Comparison of ENCODE assay signal across 26 cellular contexts in genomic region chr20:39259010-39259803, GRCh38.
DNase-seq lines count a peak whose midpoint lies in the region; ATAC-seq, FAIRE-seq and TF ChIP-seq lines count a peak whose summit lies in the region.
"Had no signal": no experiment of that assay in that cellular context is flagged by ENCODE, and none has a peak within 500 bp of the region (broad histone marks: within the 10 kb centered on the region; RNA-seq: fewer than 3 reads in every experiment).

No MANE protein-coding gene starts in this region.

- DNase-seq in NCI-H1092 treated with DMSO at 0.1 percent for 48 hours (lab: John Stamatoyannopoulos, UW) (peak; percentile 42), NCI-H1092 (lab: John Stamatoyannopoulos, UW) (no peak), NCI-H2227 (lab: John Stamatoyannopoulos, UW; ENCODE audit: unreplicated experiment) (peak; percentile 44), fibroblast of villous mesenchyme (ENCODE audit: low read depth) (peak; percentile 7), smooth muscle cell (lab: John Stamatoyannopoulos, UW; ENCODE audit: unreplicated experiment) (no peak), kidney (no peak), activated gamma-delta T cell (lab: John Stamatoyannopoulos, UW) (no peak)
- DNase-seq: activated CD4-positive, alpha-beta T cell treated with anti-CD3 and anti-CD28 coated beads for 36 hours; activated T-cell treated with anti-CD3 and anti-CD28 coated beads, Interleukin-2, amount 50 U/mL, for 1 hour; brain microvascular endothelial cell; DMS79; effector CD8-positive, alpha-beta T cell; foreskin fibroblast; GOT3; lower lobe of right lung; NCI-H2029; NCI-H345; NK-92 treated with Interleukin-12 subunit alpha and Interleukin-12 subunit beta, amount 100 ng/mL, for 24 hours; psoas muscle; transverse colon had no signal

- no peaks in the 10 kb centered on the region for H3K9me3 ChIP-seq in smooth muscle cell (replicated peaks; ENCODE audit: low read depth)
- H3K9me3 ChIP-seq in kidney (ENCODE audit: control insufficient read depth in 1 of 2, low read length in 2 of 2): no peaks in the 10 kb centered on the region
- H3K9me3 ChIP-seq: adrenal gland, lower lobe of right lung, psoas muscle, SJSA1, transverse colon had no signal

- H3K36me3 ChIP-seq in smooth muscle cell (ENCODE audit: low read depth): no peaks in the 10 kb centered on the region
- H3K36me3 ChIP-seq in kidney (ENCODE audit: control insufficient read depth in 1 of 2, insufficient read depth in 2 of 2, low read length in 2 of 2): no peaks in the 10 kb centered on the region
- H3K36me3 ChIP-seq: adrenal gland, brain microvascular endothelial cell, lower lobe of right lung, neural progenitor cell, SJSA1, transverse colon had no signal

- H3K9ac ChIP-seq in smooth muscle cell (ENCODE audit: low read depth) (no peak overlapping the region), kidney (ENCODE audit: low read length in 2 of 2) (no peak overlapping the region)
- H3K9ac ChIP-seq: neural progenitor cell had no signal

- no peaks in the 10 kb centered on the region for H3K79me2 ChIP-seq in smooth muscle cell (ENCODE audit: low read depth)

- 37% methylated on average over 6 of the region's 6 CpGs for WGBS in smooth muscle cell (ENCODE audit: low lambda C conversion rate)

- no peaks in the 10 kb centered on the region for H3K27me3 ChIP-seq in smooth muscle cell (ENCODE audit: low read depth)
- H3K27me3 ChIP-seq: adrenal gland, brain microvascular endothelial cell, neural progenitor cell, SJSA1, transverse colon had no signal

- H3K4me1 ChIP-seq in smooth muscle cell (ENCODE audit: low read depth) (no peaks in the 10 kb centered on the region), kidney (ENCODE audit: control insufficient read depth in 1 of 2, insufficient read depth in 1 of 2, low read depth in 1 of 2, low read length in 2 of 2) (no peaks in the 10 kb centered on the region)
- H3K4me1 ChIP-seq: adrenal gland, lower lobe of right lung, neural progenitor cell, psoas muscle, SJSA1, transverse colon had no signal

- H2AFZ ChIP-seq in smooth muscle cell (ENCODE audit: low read depth): no peak overlapping the region
- H2AFZ ChIP-seq: neural progenitor cell had no signal

- no peaks in the 10 kb centered on the region for H3F3A ChIP-seq in smooth muscle cell (ENCODE audit: low read depth)

- no peak overlapping the region for H3K4me3 ChIP-seq in fibroblast of villous mesenchyme (ENCODE audit: low read depth, low read length)
- no peak overlapping the region for H3K4me3 ChIP-seq in smooth muscle cell
- no peak overlapping the region for H3K4me3 ChIP-seq in kidney (ENCODE audit: low read length in 2 of 2)
- H3K4me3 ChIP-seq: adrenal gland, lower lobe of right lung, neural progenitor cell, psoas muscle, SJSA1, transverse colon had no signal

- intact Hi-C loops in kidney (cut with DNase I): no loop called here

- peak overlapping the region; percentile 47 for H3K4me2 ChIP-seq in smooth muscle cell
- H3K4me2 ChIP-seq: neural progenitor cell had no signal

- no peaks in the 10 kb centered on the region for H4K20me1 ChIP-seq in smooth muscle cell (ENCODE audit: low read depth)

- no peak for FAIRE-seq in kidney (lab: Jason Lieb, UNC)
- FAIRE-seq: A204.1 had no signal

- no peak for ATAC-seq in GM21367 (IDR thresholded peaks at IDR 0.05; ENCODE audit: unreplicated experiment)
- ATAC-seq: activated CD4-positive, alpha-beta T cell treated with anti-CD3 and anti-CD28 coated beads for 36 hours; lower lobe of right lung; Panc1 had no signal

- no peak overlapping the region for H3K27ac ChIP-seq in smooth muscle cell (ENCODE audit: low read depth)
- H3K27ac ChIP-seq in kidney (ENCODE audit: low read depth in 2 of 2, low read length in 2 of 2): no peak overlapping the region
- H3K27ac ChIP-seq: adrenal gland, brain microvascular endothelial cell, lower lobe of right lung, neural progenitor cell, psoas muscle, SJSA1, transverse colon had no signal

- TF ChIP-seq CTCF in fibroblast of villous mesenchyme (IDR thresholded peaks at IDR 0.05; ENCODE audit: insufficient read depth, low read depth, low read length): no peak
- no peak for TF ChIP-seq CTCF in smooth muscle cell (IDR thresholded peaks at IDR 0.05; ENCODE audit: borderline replicate concordance, insufficient read depth, poor library complexity, severe bottlenecking)
- TF ChIP-seq CTCF in kidney (IDR thresholded peaks at IDR 0.05; ENCODE audit: borderline replicate concordance, extremely low read depth, insufficient read depth): no peak

Comparison
In these comparisons a context has a peak if more than half of its experiments do, and no peak if none do; other contexts are left out.
1. DNase-seq: peak in NCI-H1092 treated with DMSO at 0.1 percent for 48 hours (single experiment), NCI-H2227 (single experiment) and fibroblast of villous mesenchyme (single experiment); none in NCI-H1092 (single experiment), smooth muscle cell (single experiment), kidney (single experiment) and activated gamma-delta T cell (single experiment).